1 cellular context compared by ENCODE assay signal in genomic region chr15:75367406-75367912, GRCh38.
TF ChIP-seq lines count a peak whose summit lies in the region.

No MANE protein-coding gene starts in this region.

TF ChIP-seq in HepG2, 621 proteins besides CTCF, POLR2A, EP300 and RAD21:
- TF ChIP-seq TFDP1 (CRISPR knock-in tag; IDR thresholded peaks at IDR 0.05; ENCODE audit: borderline replicate concordance) (peak; percentile 80; the same call in 1 of the 2 replicates), SNAPC4 (CRISPR knock-in tag; IDR thresholded peaks at IDR 0.05) (no peak), THAP7 (CRISPR knock-in tag; IDR thresholded peaks at IDR 0.05) (peak; percentile 81; the same call in 1 of the 2 replicates), ERF (CRISPR knock-in tag; IDR thresholded peaks at IDR 0.05) (no peak), MAX (IDR thresholded peaks at IDR 0.05) (peak; percentile 90), HDAC1 (CRISPR knock-in tag; IDR thresholded peaks at IDR 0.05) (no peak), MYNN (CRISPR knock-in tag; IDR thresholded peaks at IDR 0.05; ENCODE audit: low read depth) (no peak), BRCA1 (CRISPR knock-in tag; IDR thresholded peaks at IDR 0.05) (peak; percentile 0; the same call in 1 of the 2 replicates), CCAR2 (optimal IDR thresholded peaks at IDR 0.05; ENCODE audit: low read depth, low read length) (peak; percentile 36), TGIF2 (CRISPR knock-in tag; IDR thresholded peaks at IDR 0.05) (0 out of 2 replicates have a peak, but pooled peaks have one; percentile 45), DNMT3B (CRISPR knock-in tag; conservative IDR thresholded peaks at IDR 0.05) (0 out of 2 replicates have a peak, but pooled peaks have one; percentile 41), HNF1A (IDR thresholded peaks at IDR 0.05; ENCODE audit: low read depth) (no peak), HNF1A (CRISPR knock-in tag; IDR thresholded peaks at IDR 0.05; ENCODE audit: borderline replicate concordance) (0 out of 2 replicates have a peak, but pooled peaks have one; percentile 32), ZBTB39 (CRISPR knock-in tag; IDR thresholded peaks at IDR 0.05) (0 out of 2 replicates have a peak, but pooled peaks have one; percentile 6), KDM1A (CRISPR knock-in tag; IDR thresholded peaks at IDR 0.05) (peak; percentile 41; the same call in 1 of the 2 replicates), SKIL (CRISPR knock-in tag; IDR thresholded peaks at IDR 0.05; ENCODE audit: borderline replicate concordance) (no peak), TFDP2 (CRISPR knock-in tag; IDR thresholded peaks at IDR 0.05) (peak; percentile 62), ZNF782 (CRISPR knock-in tag; IDR thresholded peaks at IDR 0.05; ENCODE audit: borderline replicate concordance) (no peak), NFAT5 (CRISPR knock-in tag; IDR thresholded peaks at IDR 0.05) (0 out of 2 replicates have a peak, but pooled peaks have one; percentile 43), ZNF629 (CRISPR knock-in tag; conservative IDR thresholded peaks at IDR 0.05) (peak; percentile 2; the same call in 1 of the 2 replicates), KMT2A (CRISPR knock-in tag; IDR thresholded peaks at IDR 0.05) (0 out of 2 replicates have a peak, but pooled peaks have one; percentile 20), ZNF251 (CRISPR knock-in tag; IDR thresholded peaks at IDR 0.05) (0 out of 2 replicates have a peak, but pooled peaks have one; percentile 30), ATF1 (CRISPR knock-in tag; IDR thresholded peaks at IDR 0.05) (0 out of 2 replicates have a peak, but pooled peaks have one; percentile 32), ZNF431 (CRISPR knock-in tag; IDR thresholded peaks at IDR 0.05; ENCODE audit: borderline replicate concordance, low read depth) (no peak), SRF (IDR thresholded peaks at IDR 0.05; ENCODE audit: low read depth, low read length) (0 out of 2 replicates have a peak, but pooled peaks have one; percentile 0), ZNF605 (CRISPR knock-in tag; IDR thresholded peaks at IDR 0.05) (peak; percentile 17; the same call in 1 of the 2 replicates)
